Comparison of ENCODE assay signal across 27 cellular contexts in the genomic region with DNA sequence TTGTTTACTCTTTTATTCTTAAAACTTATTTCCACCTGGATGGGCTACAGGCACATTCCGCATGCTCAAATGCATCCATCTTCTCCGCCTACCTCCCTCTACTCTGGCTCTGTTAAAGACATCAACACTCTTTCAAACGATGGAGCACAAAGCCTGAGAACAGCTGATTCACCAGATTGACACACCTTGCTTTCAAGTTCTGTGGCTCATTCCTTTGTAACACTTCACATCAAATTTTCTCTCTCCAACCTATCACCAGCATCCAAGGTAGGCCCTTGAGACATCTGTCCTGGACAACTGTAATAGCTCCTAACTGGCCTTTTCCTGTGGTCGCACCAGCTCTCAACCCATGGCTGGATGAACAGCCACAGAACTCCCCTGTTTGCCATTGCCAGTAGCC.
"Had no signal": no experiment of that assay in that cellular context is flagged by ENCODE, and none has a peak within 500 bp of the region (broad histone marks: within the 10 kb centered on the region; RNA-seq: fewer than 3 reads in every experiment).

No MANE protein-coding gene starts in this region.

- H3K4me3 ChIP-seq: stomach, suprapubic skin, testis, thoracic aorta, thyroid gland, tibial artery, tibial nerve, transverse colon, upper lobe of left lung, upper lobe of right lung, uterus, vagina had no signal

- H3K9me3 ChIP-seq: testis, thoracic aorta, thyroid gland, transverse colon, upper lobe of right lung, uterus, vagina had no signal

- H3K27ac ChIP-seq: stomach, suprapubic skin, testis, thoracic aorta, thyroid gland, tibial artery, tibial nerve, transverse colon, upper lobe of left lung, upper lobe of right lung, uterus, vagina had no signal

- DNase-seq: stimulated activated CD4-positive, alpha-beta T cell treated with anti-CD3 and anti-CD28 coated beads, Interleukin-2, amount 100 ng/mL, for 48 hours; stimulated activated CD4-positive, alpha-beta T cell treated with anti-CD3 and anti-CD28 coated beads, Interleukin-4, amount 100 ng/mL, for 1 hour; stimulated activated CD4-positive, alpha-beta T cell treated with anti-CD3 and anti-CD28 coated beads, Interleukin-4, amount 100 ng/mL, for 24 hours; stimulated activated CD4-positive, alpha-beta T cell treated with anti-CD3 and anti-CD28 coated beads, Interleukin-4, amount 100 ng/mL, for 4 hours; stimulated activated CD8-positive, alpha-beta memory T cell treated with anti-CD3 and anti-CD28 coated beads, Interleukin-4, amount 100 ng/mL, for 48 hours; stimulated activated naive B cell treated with anti-CD40 and anti-IgM and Interleukin-4, amounts not matched to agents 10 μg/mL and 1 μg/mL and 100 μg/mL, for 72 hours; stimulated activated naive CD4-positive, alpha-beta T cell; stimulated activated naive CD4-positive, alpha-beta T cell treated with Interleukin-2 at 50 U/mL for 16 hours; stimulated activated naive CD8-positive, alpha-beta T cell treated with anti-CD3 and anti-CD28 coated beads, Interleukin-15, amount 100 ng/mL, for 72 hours; stimulated activated naive CD8-positive, alpha-beta T cell treated with anti-CD3 and anti-CD28 coated beads, Interleukin-15, Interleukin-2, amounts not matched to agents 100 U/mL and 50 U/mL, for 24 hours; stomach; substantia nigra; testis; thyroid gland; tibial artery; transverse colon; trophoblast cell; upper lobe of left lung; upper lobe of right lung; uterus had no signal

- H3K27me3 ChIP-seq: stomach, suprapubic skin, testis, thyroid gland, tibial artery, tibial nerve, transverse colon, upper lobe of left lung, upper lobe of right lung, uterus, vagina had no signal

- H3K36me3 ChIP-seq: stomach, suprapubic skin, thoracic aorta, thyroid gland, tibial artery, tibial nerve, transverse colon, upper lobe of left lung, upper lobe of right lung, uterus, vagina had no signal

- FAIRE-seq: urothelium cell line had no signal

- ATAC-seq: stimulated activated effector memory CD8-positive, alpha-beta T cell treated with anti-CD3 and anti-CD28 coated beads, Interleukin-12 subunit alpha, Interleukin-12 subunit beta, amount 100 ng/mL, for 72 hours; stimulated activated memory B cell treated with anti-CD40 and anti-IgM and Interleukin-4, amounts not matched to agents 10 μg/mL and 1 μg/mL and 100 μg/mL, for 72 hours; stimulated activated naive B cell treated with anti-CD40 and anti-IgM and Interleukin-4, amounts not matched to agents 10 μg/mL and 1 μg/mL and 100 μg/mL, for 72 hours; stimulated activated naive CD8-positive, alpha-beta T cell treated with anti-CD3 and anti-CD28 coated beads, Interleukin-15, amount 100 ng/mL, for 72 hours; stimulated activated naive CD8-positive, alpha-beta T cell treated with anti-CD3 and anti-CD28 coated beads, Interleukin-15, Interleukin-2, amounts not matched to agents 100 U/mL and 50 U/mL, for 24 hours; upper lobe of right lung had no signal

- H3K4me1 ChIP-seq: stomach, testis, thyroid gland, tibial artery, tibial nerve, transverse colon, upper lobe of left lung, upper lobe of right lung, uterus, vagina had no signal
